In the genomic region with DNA sequence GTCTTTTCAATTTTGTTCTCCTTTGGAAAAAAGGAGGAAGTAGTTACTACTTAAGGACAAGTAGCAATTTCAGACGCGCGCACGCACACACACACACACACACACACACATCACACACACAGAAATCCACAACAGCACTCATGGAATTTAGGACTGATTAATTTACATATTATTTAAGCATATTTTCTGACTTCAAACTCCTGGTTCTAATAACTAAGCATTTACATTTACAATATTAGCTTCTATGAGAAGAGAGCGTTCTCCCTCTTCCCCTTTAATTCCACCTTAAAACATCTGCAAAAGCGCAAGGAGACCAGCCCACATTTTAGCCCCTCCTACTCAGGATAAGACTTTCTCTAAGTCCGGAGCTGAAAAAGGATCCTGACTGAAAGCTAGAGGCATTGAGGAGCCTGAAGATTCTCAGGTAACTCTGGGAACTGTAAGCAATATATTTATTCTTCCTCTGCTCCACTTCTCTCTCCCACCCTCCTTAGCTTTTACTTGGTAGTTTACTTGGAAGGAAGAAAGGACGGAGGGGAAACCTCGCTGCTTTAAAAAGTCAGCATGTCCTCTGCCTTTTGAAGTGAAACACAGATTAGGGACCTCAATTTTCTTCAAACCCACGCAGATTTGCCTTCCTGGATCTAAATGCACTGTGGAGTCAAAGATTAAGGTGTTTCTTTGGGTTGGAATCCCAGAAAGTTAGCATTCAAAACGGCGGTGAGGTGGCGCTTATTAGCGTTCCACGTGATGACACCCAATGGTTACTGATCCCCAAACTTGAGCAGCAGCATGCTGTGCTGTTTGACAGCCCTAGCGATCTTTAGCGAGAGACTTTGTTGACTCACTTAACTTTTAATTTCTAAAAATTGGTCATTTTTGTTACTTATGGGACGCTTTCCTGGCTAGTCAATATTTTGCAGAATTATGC, we compare ENCODE assay signal across 8 cellular contexts. TPM values are rescaled to one million over a fixed set of nuclear protein-coding genes. Genes with fewer than 3 reads are reported as not detected.
DNase-seq lines count a peak whose midpoint lies in the region; ATAC-seq and TF ChIP-seq lines count a peak whose summit lies in the region.

Gene PLA2G4A, plus strand, starts transcription at position 338 of the 931 bp plus-strand sequence. CDS start 25,406 bp downstream, outside the sequence.

- peak within 1 kb of the TSS; percentile 90 for H3K27ac Mint-ChIP-seq in Calu3 (ENCODE audit: unreplicated experiment)
- no peak within 1 kb of the TSS for H3K27ac Mint-ChIP-seq in effector memory CD8-positive, alpha-beta T cell

- H3K27me3 Mint-ChIP-seq in Calu3 (ENCODE audit: unreplicated experiment): no peaks in the 10 kb centered on the region
- H3K27me3 Mint-ChIP-seq in effector memory CD8-positive, alpha-beta T cell: no peaks in the 10 kb centered on the region

- no peaks in the 10 kb centered on the region for H3K9me3 ChIP-seq in SK-N-MC (ENCODE audit: low read depth, low read length)
- H3K9me3 ChIP-seq in tibial artery: no peaks in the 10 kb centered on the region

- peak within 1 kb of the TSS; percentile 73 for H3K9ac ChIP-seq in SK-N-MC (ENCODE audit: insufficient read length)

- DNase-seq in Calu3 (peak; percentile 63), SK-N-MC (ENCODE audit: low read depth, low spot score) (no peak), medulla oblongata (ENCODE audit: extremely low spot score) (peak; percentile 84), tibial artery (peak; percentile 63 to 69), NCI-H1694 (lab: John Stamatoyannopoulos, UW) (no peak)
- no peak for DNase-seq in effector memory CD8-positive, alpha-beta T cell

- H3K36me3 Mint-ChIP-seq in Calu3 (ENCODE audit: insufficient read depth, unreplicated experiment): peaks cover 21% of the 10 kb centered on the region
- H3K36me3 Mint-ChIP-seq in effector memory CD8-positive, alpha-beta T cell (ENCODE audit: insufficient read depth): no peaks in the 10 kb centered on the region

- intact Hi-C loops in Calu3 (cut with micrococcal nuclease; ENCODE audit: unreplicated experiment) (loop anchor here (2.0 kb wide), 2 partner anchors 20 to 40 kb away; no protein-coding TSS in a partner anchor), tibial artery (cut with DNase I; ENCODE audit: low total_unique reads) (no loop called here)

- peaks cover 24% of the 10 kb centered on the region for H3K4me1 Mint-ChIP-seq in Calu3 (ENCODE audit: low read depth, unreplicated experiment)
- peaks cover 0 to 5% of the 10 kb centered on the region in 2 donors for H3K4me1 Mint-ChIP-seq in effector memory CD8-positive, alpha-beta T cell (ENCODE audit: low read depth in 2 of 2)

- BruUV-seq in Calu3 (replicated peaks; lab: Mats Ljungman, UMichigan): TSS peak; percentile 82

- CTCF ChIA-PET in Calu3 (lab: Charles Lee): interaction anchor here (0.7 kb wide), 1 partner anchor 24 kb away, joined by 4 read pairs; no protein-coding TSS in a partner anchor

- TF ChIP-seq CTCF in Calu3 (IDR thresholded peaks at IDR 0.05; ENCODE audit: unreplicated experiment) (no peak), tibial artery (IDR thresholded peaks at IDR 0.05) (no peak)

- no peaks in the 10 kb centered on the region for H3K36me3 ChIP-seq in SK-N-MC (ENCODE audit: insufficient read depth, low read length)
- H3K36me3 ChIP-seq in tibial artery: no peaks in the 10 kb centered on the region

- no peaks in the 10 kb centered on the region for H3K27me3 ChIP-seq in tibial artery

- ATAC-seq in GM19463 (IDR thresholded peaks at IDR 0.05; ENCODE audit: unreplicated experiment): peak; percentile 84
- peak; percentile 70 for ATAC-seq in HG03457 (IDR thresholded peaks at IDR 0.05; ENCODE audit: unreplicated experiment)
- no peak for ATAC-seq in effector memory CD8-positive, alpha-beta T cell (replicated peaks)

- no peak within 1 kb of the TSS for H3K27ac ChIP-seq in SK-N-MC
- H3K27ac ChIP-seq in tibial artery: peak within 1 kb of the TSS; percentile 51 to 70

- peak within 1 kb of the TSS; percentile 87 for H3K4me3 ChIP-seq in SK-N-MC
- peak within 1 kb of the TSS; percentile 56 to 60 for H3K4me3 ChIP-seq in tibial artery

- H3K9me3 Mint-ChIP-seq in Calu3 (ENCODE audit: low read depth, unreplicated experiment): no peaks in the 10 kb centered on the region
- H3K9me3 Mint-ChIP-seq in effector memory CD8-positive, alpha-beta T cell: peaks cover 1 to 2% of the 10 kb centered on the region in 2 donors

- H3K4me1 ChIP-seq in tibial artery: peaks cover 0 to 9% (median 0%) of the 10 kb centered on the region in 4 donors

- peak within 1 kb of the TSS; percentile 97 for H3K4me3 Mint-ChIP-seq in Calu3 (ENCODE audit: low read depth, unreplicated experiment)
- H3K4me3 Mint-ChIP-seq in effector memory CD8-positive, alpha-beta T cell: peak within 1 kb of the TSS; percentile 59 to 65

RNA-seq across cellular contexts. Expression of gene PLA2G4A, which starts in this region (rescaled TPM):
- 29.8 and 36.0 TPM in 2 replicates for total RNA-seq in Calu3 (2022)

Comparison
In these comparisons a context has a peak if more than half of its experiments do, and no peak if none do; other contexts are left out.
1. DNase-seq: peak in Calu3 (single experiment), medulla oblongata (single experiment) and tibial artery (2 of 2); none in SK-N-MC (single experiment), effector memory CD8-positive, alpha-beta T cell (0 of 3) and NCI-H1694 (single experiment).